24 cellular contexts compared by ENCODE assay signal in genomic region chr9:13186774-13187173, GRCh38.
"Had no signal": no experiment of that assay in that cellular context is flagged by ENCODE, and none has a peak within 500 bp of the region (broad histone marks: within the 10 kb centered on the region; RNA-seq: fewer than 3 reads in every experiment).

No MANE protein-coding gene starts in this region.

- FAIRE-seq: RCC 7860 had no signal

- H3K4me1 ChIP-seq: ascending aorta, body of pancreas had no signal

- ATAC-seq: activated CD8-positive, alpha-beta memory T cell treated with anti-CD3 and anti-CD28 coated beads, Interleukin-2, amount 10 ng/mL, durations not matched to agents 7 days and 5 days; body of pancreas; PC-3; WTC11 had no signal

- H3K9me3 ChIP-seq: ascending aorta, body of pancreas had no signal

- H3K27me3 ChIP-seq: ascending aorta, body of pancreas had no signal

- DNase-seq: activated CD4-positive, alpha-beta T cell treated with anti-CD3 and anti-CD28 coated beads for 48 hours; activated CD4-positive, alpha-beta T cell treated with anti-CD3 and anti-CD28 coated beads, Interleukin-2, amount 50 U/mL, for 4 hours; activated CD4-positive, CD25-positive, alpha-beta regulatory T cell treated with anti-CD3 and anti-CD28 coated beads, Interleukin-2, amount 50 U/mL, for 72 hours; activated CD8-positive, alpha-beta memory T cell treated with anti-CD3 and anti-CD28 coated beads, Interleukin-2, amount 10 ng/mL, durations not matched to agents 7 days and 5 days; activated effector memory CD4-positive, alpha-beta T cell treated with Interleukin-2 at 50 U/mL for 16 hours; activated naive CD4-positive, alpha-beta T cell; activated T-cell treated with anti-CD3 and anti-CD28 coated beads, Interleukin-2, amount 50 U/mL, for 24 hours; body of pancreas; Karpas-422; MM.1S; NCI-H1105 treated with DMSO at 0.1 percent for 48 hours; NCI-H1436 treated with DMSO at 0.1 percent for 48 hours; NCI-H187; NCI-H2081; NCI-H2171; NCI-H226; NCI-H526; NCI-H82; NK-92 treated with Interleukin-12 subunit alpha and Interleukin-12 subunit beta, amount 100 ng/mL, for 24 hours; PC-3; SHP77 had no signal

- H3K4me3 ChIP-seq: body of pancreas had no signal

- H3K27ac ChIP-seq: body of pancreas had no signal
